In the genomic region with DNA sequence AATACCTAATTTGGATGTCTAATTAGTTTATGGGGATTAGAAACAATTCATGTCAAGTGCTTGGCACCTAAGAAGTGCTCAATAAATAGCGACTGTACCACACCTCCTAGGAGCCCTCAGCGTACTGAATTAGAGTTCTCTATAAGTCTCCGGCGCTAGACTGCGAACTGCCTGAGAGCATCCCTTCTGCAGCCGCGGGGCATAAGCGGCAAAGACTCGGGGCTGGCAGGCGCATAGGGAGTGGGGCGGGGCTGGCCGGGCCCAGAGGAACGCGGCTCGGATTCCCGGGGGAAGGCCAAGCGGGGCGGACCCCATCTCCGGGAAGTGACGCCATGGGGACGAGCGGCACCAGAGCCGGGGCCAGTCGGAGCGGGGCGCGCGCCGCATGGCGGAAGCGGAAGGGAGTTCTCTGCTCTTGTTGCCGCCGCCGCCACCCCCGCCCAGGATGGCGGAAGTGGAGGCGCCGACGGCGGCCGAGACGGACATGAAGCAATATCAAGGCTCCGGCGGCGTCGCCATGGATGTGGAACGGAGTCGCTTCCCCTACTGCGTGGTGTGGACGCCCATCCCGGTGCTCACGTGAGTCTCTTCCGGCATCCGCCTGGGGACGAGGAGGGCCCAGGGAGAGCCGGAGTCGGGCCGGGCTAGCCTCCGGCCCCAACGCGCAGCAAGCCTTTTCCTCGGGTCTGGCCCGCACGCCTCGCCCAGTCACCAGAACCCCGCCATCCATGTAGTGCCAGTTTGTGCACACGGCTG, we compare ENCODE assay signal across 8 cellular contexts.
DNase-seq lines count a peak whose midpoint lies in the region; ATAC-seq and TF ChIP-seq lines count a peak whose summit lies in the region.

A gene with protein sequence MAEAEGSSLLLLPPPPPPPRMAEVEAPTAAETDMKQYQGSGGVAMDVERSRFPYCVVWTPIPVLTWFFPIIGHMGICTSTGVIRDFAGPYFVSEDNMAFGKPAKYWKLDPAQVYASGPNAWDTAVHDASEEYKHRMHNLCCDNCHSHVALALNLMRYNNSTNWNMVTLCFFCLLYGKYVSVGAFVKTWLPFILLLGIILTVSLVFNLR (plus strand): TSS at position 351 of the 756 bp plus-strand sequence. CDS start 35 bp downstream, at position 386.

- DNase-seq in AML-193 (lab: John Stamatoyannopoulos, UW) (peak; percentile 92 to 94), NCI-H446 treated with DMSO at 0.1 percent for 48 hours (lab: John Stamatoyannopoulos, UW) (peak; percentile 95), iris pigment epithelial cell (ENCODE audit: low read depth) (peak; percentile 98)
- DNase-seq in central memory CD8-positive, alpha-beta T cell (ENCODE audit: low spot score in 2 of 2) = peak; percentile 92 to 95
- DNase-seq in stimulated activated CD4-positive, alpha-beta T cell treated with anti-CD3 and anti-CD28 coated beads, Interleukin-12 subunit alpha, Interleukin-12 subunit beta, amount 100 ng/mL, for 24 hours (ENCODE audit: low read depth in 2 of 2) = peak; percentile 94 to 96

- TF ChIP-seq POLR2A in GM19099 (IDR thresholded peaks at IDR 0.05; ENCODE audit: extremely low read depth, insufficient read length, low read depth) = peak; percentile 91

- peak; percentile 75 for ATAC-seq in HG03378 (IDR thresholded peaks at IDR 0.05; ENCODE audit: unreplicated experiment)
- ATAC-seq in activated CD4-positive, CD25-positive, alpha-beta regulatory T cell treated with anti-CD3 and anti-CD28 coated beads, Interleukin-2, amount 50 U/mL, for 24 hours = peak; percentile 97 to 98
- ATAC-seq in central memory CD8-positive, alpha-beta T cell (replicated peaks; ENCODE audit: extremely low read depth, poor library complexity, severe bottlenecking) = peak; percentile 97

- H3K27me3 Mint-ChIP-seq in central memory CD8-positive, alpha-beta T cell = no peaks in the 10 kb centered on the region

- peaks cover 46% of the 10 kb centered on the region for H3K4me1 Mint-ChIP-seq in central memory CD8-positive, alpha-beta T cell

- H3K4me3 Mint-ChIP-seq in central memory CD8-positive, alpha-beta T cell = peak within 1 kb of the TSS; percentile 93

- H3K27ac Mint-ChIP-seq in central memory CD8-positive, alpha-beta T cell (ENCODE audit: low read depth) = peak within 1 kb of the TSS; percentile 87

- no peaks in the 10 kb centered on the region for H3K9me3 Mint-ChIP-seq in central memory CD8-positive, alpha-beta T cell

- peaks cover 19% of the 10 kb centered on the region for H3K36me3 Mint-ChIP-seq in central memory CD8-positive, alpha-beta T cell (ENCODE audit: insufficient read depth)

Comparison
In these comparisons a context has a peak if more than half of its experiments do, and no peak if none do; other contexts are left out.
1. Peak in every context shown above with its lines: DNase-seq and ATAC-seq.